ENCODE assay signal across 14 cellular contexts in the genomic region with DNA sequence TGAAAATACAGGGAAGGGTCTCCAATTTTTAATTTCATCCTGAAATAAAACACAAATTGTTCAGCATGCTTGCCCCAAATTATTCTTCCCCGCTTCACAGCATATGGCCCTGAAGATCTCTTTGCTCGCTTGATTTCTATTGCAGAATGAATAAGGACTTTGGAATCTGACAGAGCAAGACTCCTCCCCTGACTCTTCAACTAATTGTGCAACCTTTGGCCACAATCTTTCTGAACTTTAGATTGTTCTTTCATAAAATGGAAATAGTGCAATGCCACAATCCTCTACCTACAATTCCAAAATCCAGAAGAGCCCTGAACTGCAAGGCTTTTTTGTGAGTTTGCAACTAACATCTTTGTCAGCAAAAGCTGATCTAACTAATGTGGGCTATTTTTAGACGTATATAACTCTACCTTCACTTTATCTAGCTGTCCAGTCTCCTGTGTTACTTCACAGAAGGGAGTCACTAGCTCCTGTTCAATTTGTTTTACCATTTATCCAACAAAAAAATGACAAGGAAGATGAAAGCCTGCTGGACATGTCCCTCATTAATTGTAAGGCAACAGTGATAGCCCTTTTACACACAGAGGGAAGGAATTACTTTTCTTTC. TPM values are rescaled to one million over a fixed set of nuclear protein-coding genes. Genes with fewer than 3 reads are reported as not detected.
DNase-seq lines count a peak whose midpoint lies in the region; ATAC-seq and TF ChIP-seq lines count a peak whose summit lies in the region.
"Had no signal": no experiment of that assay in that cellular context is flagged by ENCODE, and none has a peak within 500 bp of the region (broad histone marks: within the 10 kb centered on the region; RNA-seq: fewer than 3 reads in every experiment).

No MANE protein-coding gene starts in this region.

- 39% methylated on average over 3 of the region's 3 CpGs for WGBS in liver

- POLR2A ChIA-PET in naive thymus-derived CD8-positive, alpha-beta T cell (lab: Charles Lee) = no interaction called here

- peaks cover 5% of the 10 kb centered on the region for H3K4me1 ChIP-seq in Karpas-422 (ENCODE audit: low read length)
- H3K4me1 ChIP-seq in liver (ENCODE audit: control insufficient read depth in 4 of 4, insufficient read depth in 4 of 4, low read length in 3 of 4) = peaks cover 0 to 14% (median 11%) of the 10 kb centered on the region in 4 donors

- no peaks in the 10 kb centered on the region for H3K9me3 Mint-ChIP-seq in naive thymus-derived CD8-positive, alpha-beta T cell
- H3K9me3 Mint-ChIP-seq: activated naive CD4-positive, alpha-beta T cell treated with anti-CD3 and anti-CD28 coated beads, Interleukin-2, amount 10 ng/mL, durations not matched to agents 7 days and 5 days; CD4-positive, alpha-beta memory T cell had no signal

- peak; percentile 25 for DNase-seq in AG09309 (ENCODE audit: low read depth)
- DNase-seq in Karpas-422 = no peak
- DNase-seq in cardiac fibroblast (ENCODE audit: low read depth in 2 of 2) = peak; percentile 75 to 78
- no peak for DNase-seq in naive thymus-derived CD8-positive, alpha-beta T cell
- DNase-seq in stimulated activated CD4-positive, alpha-beta T cell treated with anti-CD3 and anti-CD28 coated beads, Interleukin-4, amount 100 ng/mL, for 24 hours = no peak
- DNase-seq in stimulated activated naive CD8-positive, alpha-beta T cell treated with anti-CD3 and anti-CD28 coated beads, Interleukin-15, Interleukin-2, amounts not matched to agents 100 U/mL and 50 U/mL, for 24 hours = no peak
- no peak for DNase-seq in RPMI8226
- DNase-seq: activated CD4-positive, alpha-beta T cell treated with anti-CD3 and anti-CD28 coated beads, Interleukin-2, amount 50 U/mL, for 48 hours; activated naive CD4-positive, alpha-beta T cell treated with anti-CD3 and anti-CD28 coated beads, Interleukin-2, amount 10 ng/mL, durations not matched to agents 7 days and 5 days; CD4-positive, alpha-beta memory T cell; NCI-H2081 treated with DMSO at 0.1 percent for 48 hours; ovary; upper lobe of left lung had no signal

- H3K27me3 ChIP-seq in Karpas-422 (ENCODE audit: low read length) = no peaks in the 10 kb centered on the region
- no peaks in the 10 kb centered on the region for H3K27me3 ChIP-seq in liver (ENCODE audit: control insufficient read depth in 4 of 4, insufficient read depth in 4 of 4, low read length in 3 of 4)
- H3K27me3 ChIP-seq: ovary, upper lobe of left lung had no signal

- H3K4me1 Mint-ChIP-seq in naive thymus-derived CD8-positive, alpha-beta T cell = peaks cover 13 to 26% (median 19%) of the 10 kb centered on the region in 4 donors
- H3K4me1 Mint-ChIP-seq: activated naive CD4-positive, alpha-beta T cell treated with anti-CD3 and anti-CD28 coated beads, Interleukin-2, amount 10 ng/mL, durations not matched to agents 7 days and 5 days had no signal

- ATAC-seq in naive thymus-derived CD8-positive, alpha-beta T cell = no peak
- ATAC-seq in stimulated activated naive CD8-positive, alpha-beta T cell treated with anti-CD3 and anti-CD28 coated beads, Interleukin-15, Interleukin-2, amounts not matched to agents 100 U/mL and 50 U/mL, for 24 hours = no peak

- H3K36me3 Mint-ChIP-seq in naive thymus-derived CD8-positive, alpha-beta T cell = peaks cover 26 to 79% (median 55%) of the 10 kb centered on the region in 3 donors

- H3K27ac Mint-ChIP-seq in naive thymus-derived CD8-positive, alpha-beta T cell = no peak overlapping the region
- H3K27ac Mint-ChIP-seq: activated naive CD4-positive, alpha-beta T cell treated with anti-CD3 and anti-CD28 coated beads, Interleukin-2, amount 10 ng/mL, durations not matched to agents 7 days and 5 days; CD4-positive, alpha-beta memory T cell had no signal

- no peaks in the 10 kb centered on the region for H3K9me2 ChIP-seq in Karpas-422 (replicated peaks; ENCODE audit: insufficient read depth, low read length)

- TF ChIP-seq RAD21 in liver (IDR thresholded peaks at IDR 0.05) = peak; percentile 43 to 50

- H3K36me3 ChIP-seq in Karpas-422 (ENCODE audit: insufficient read depth, low read length) (peaks cover 31% of the 10 kb centered on the region), liver (ENCODE audit: control insufficient read depth in 4 of 4, insufficient read depth in 3 of 4, low read depth in 1 of 4, low read length in 3 of 4) (peaks cover 0 to 15% (median 4%) of the 10 kb centered on the region in 4 donors)
- H3K36me3 ChIP-seq: ovary had no signal

- no peaks in the 10 kb centered on the region for H3K27me3 Mint-ChIP-seq in naive thymus-derived CD8-positive, alpha-beta T cell
- H3K27me3 Mint-ChIP-seq: activated naive CD4-positive, alpha-beta T cell treated with anti-CD3 and anti-CD28 coated beads, Interleukin-2, amount 10 ng/mL, durations not matched to agents 7 days and 5 days; CD4-positive, alpha-beta memory T cell had no signal

- H3K79me2 ChIP-seq in Karpas-422 (ENCODE audit: low read length) = no peaks in the 10 kb centered on the region

- no peak overlapping the region for H3K4me3 Mint-ChIP-seq in naive thymus-derived CD8-positive, alpha-beta T cell
- H3K4me3 Mint-ChIP-seq: activated naive CD4-positive, alpha-beta T cell treated with anti-CD3 and anti-CD28 coated beads, Interleukin-2, amount 10 ng/mL, durations not matched to agents 7 days and 5 days; CD4-positive, alpha-beta memory T cell had no signal

- no peak overlapping the region for H3K4me2 ChIP-seq in Karpas-422 (ENCODE audit: low read depth, low read length, poor library complexity, severe bottlenecking)

- H3K27ac ChIP-seq in Karpas-422 (ENCODE audit: low read length) (peak overlapping the region; percentile 39; the same call in 1 of the 2 replicates), liver (ENCODE audit: low read depth in 1 of 2, low read length in 2 of 2) (peak overlapping the region; percentile 60 to 61)
- H3K27ac ChIP-seq: ovary, upper lobe of left lung had no signal

- H3K9me3 ChIP-seq in Karpas-422 (ENCODE audit: low read length) = no peaks in the 10 kb centered on the region
- H3K9me3 ChIP-seq in liver (ENCODE audit: control insufficient read depth in 4 of 4, low read length in 3 of 4) = no peaks in the 10 kb centered on the region
- H3K9me3 ChIP-seq: ovary, upper lobe of left lung had no signal

- TF ChIP-seq CTCF in AG09309 (IDR thresholded peaks at IDR 0.05; ENCODE audit: control insufficient read depth, insufficient read depth, low read depth, low read length, missing control alignments) (no peak), cardiac fibroblast (IDR thresholded peaks at IDR 0.05; ENCODE audit: low read depth, low read length) (no peak), liver (IDR thresholded peaks at IDR 0.05; ENCODE audit: low read depth, low read length, missing input control) (no peak)

- no peak overlapping the region for H3K4me3 ChIP-seq in AG09309 (ENCODE audit: control insufficient read depth, low read depth, low read length)
- H3K4me3 ChIP-seq in Karpas-422 (ENCODE audit: low read length) = no peak overlapping the region
- H3K4me3 ChIP-seq in cardiac fibroblast (replicated peaks in 1 of 2; ENCODE audit: low read depth in 2 of 2, low read length in 2 of 2) = no peak overlapping the region
- no peak overlapping the region for H3K4me3 ChIP-seq in liver (ENCODE audit: low read depth in 1 of 3, low read length in 3 of 3)
- H3K4me3 ChIP-seq: ovary, upper lobe of left lung had no signal

- no peaks in the 10 kb centered on the region for H4K20me1 ChIP-seq in Karpas-422 (ENCODE audit: insufficient read depth, low read depth, low read length)

- H3K9ac ChIP-seq in Karpas-422 (ENCODE audit: low read length) (no peak overlapping the region), liver (ENCODE audit: low read depth in 1 of 2, low read length in 2 of 2) (peak overlapping the region in 1 of 2 donors; percentile 16)

- H2AFZ ChIP-seq in Karpas-422 (ENCODE audit: low read length) = no peak overlapping the region

TF ChIP-seq in liver, 16 proteins besides CTCF, POLR2A, EP300 and RAD21 (continues in another document):
- TF ChIP-seq FOXA1 (IDR thresholded peaks at IDR 0.05) = peak; percentile 45
- TF ChIP-seq, protein P1, sequence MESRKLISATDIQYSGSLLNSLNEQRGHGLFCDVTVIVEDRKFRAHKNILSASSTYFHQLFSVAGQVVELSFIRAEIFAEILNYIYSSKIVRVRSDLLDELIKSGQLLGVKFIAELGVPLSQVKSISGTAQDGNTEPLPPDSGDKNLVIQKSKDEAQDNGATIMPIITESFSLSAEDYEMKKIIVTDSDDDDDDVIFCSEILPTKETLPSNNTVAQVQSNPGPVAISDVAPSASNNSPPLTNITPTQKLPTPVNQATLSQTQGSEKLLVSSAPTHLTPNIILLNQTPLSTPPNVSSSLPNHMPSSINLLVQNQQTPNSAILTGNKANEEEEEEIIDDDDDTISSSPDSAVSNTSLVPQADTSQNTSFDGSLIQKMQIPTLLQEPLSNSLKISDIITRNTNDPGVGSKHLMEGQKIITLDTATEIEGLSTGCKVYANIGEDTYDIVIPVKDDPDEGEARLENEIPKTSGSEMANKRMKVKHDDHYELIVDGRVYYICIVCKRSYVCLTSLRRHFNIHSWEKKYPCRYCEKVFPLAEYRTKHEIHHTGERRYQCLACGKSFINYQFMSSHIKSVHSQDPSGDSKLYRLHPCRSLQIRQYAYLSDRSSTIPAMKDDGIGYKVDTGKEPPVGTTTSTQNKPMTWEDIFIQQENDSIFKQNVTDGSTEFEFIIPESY (IDR thresholded peaks at IDR 0.05) = peak; percentile 62
- TF ChIP-seq GABPA (IDR thresholded peaks at IDR 0.05 in 1 of 2, conservative IDR thresholded peaks at IDR 0.05 in 1 of 2) = peak in 1 of 2 donors; percentile 8
- TF ChIP-seq FOXA2 (IDR thresholded peaks at IDR 0.05) = peak; percentile 43
- TF ChIP-seq NR2F2 (IDR thresholded peaks at IDR 0.05) = no peak
- TF ChIP-seq YY1 (IDR thresholded peaks at IDR 0.05) = peak; percentile 74
- TF ChIP-seq, protein P2, sequence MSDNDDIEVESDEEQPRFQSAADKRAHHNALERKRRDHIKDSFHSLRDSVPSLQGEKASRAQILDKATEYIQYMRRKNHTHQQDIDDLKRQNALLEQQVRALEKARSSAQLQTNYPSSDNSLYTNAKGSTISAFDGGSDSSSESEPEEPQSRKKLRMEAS (IDR thresholded peaks at IDR 0.05) = peak; percentile 77
- TF ChIP-seq TAF1 (conservative IDR thresholded peaks at IDR 0.05) = no peak
- TF ChIP-seq HNF4A (conservative IDR thresholded peaks at IDR 0.05) = peak; percentile 98 to 99
- no peak for TF ChIP-seq EGR1 (IDR thresholded peaks at IDR 0.05; ENCODE audit: low read depth in 2 of 2)
- TF ChIP-seq HNF4G (IDR thresholded peaks at IDR 0.05) = peak; percentile 94

RNA-seq across cellular contexts. Expression of a gene that starts 13.4 kb away (rescaled TPM):
- 11.8 and 17.3 TPM in 2 replicates for total RNA-seq in Karpas-422 (2014; rRNA removed; shearing (Covaris generic); ENCODE audit: low replicate concordance)
- total RNA-seq in liver = 1 to 10 TPM; 3.3 to 3.9 TPM
- 1 to 10 TPM; 1.3 to 1.4 TPM for polyA plus RNA-seq in liver
- 10 to 100 TPM; 20.2 to 20.8 TPM for total RNA-seq in naive thymus-derived CD8-positive, alpha-beta T cell
- polyA plus RNA-seq in naive thymus-derived CD8-positive, alpha-beta T cell = 10 to 100 TPM in 1 of 3 donors, 1 to 10 TPM in 2; 5.0 to 10.1 (median 6.4) TPM

RNA-seq across cellular contexts. Expression of a gene that starts 28.5 kb away (rescaled TPM):
- 19.0 and 27.7 TPM in 2 replicates for total RNA-seq in Karpas-422 (2014; rRNA removed; shearing (Covaris generic); ENCODE audit: low replicate concordance)
- 1 to 10 TPM in 1 of 2 donors, under 1 TPM in 1; 0.59 to 2.7 TPM for total RNA-seq in liver
- 1 to 10 TPM in 1 of 2 donors, under 1 TPM in 1; 0.54 to 1.1 TPM for polyA plus RNA-seq in liver
- total RNA-seq in naive thymus-derived CD8-positive, alpha-beta T cell = under 1 TPM; 0.41 to 0.49 TPM
- polyA plus RNA-seq in naive thymus-derived CD8-positive, alpha-beta T cell = not detected

Comparison
In these comparisons a context has a peak if more than half of its experiments do, and no peak if none do; other contexts are left out.
1. DNase-seq: peak in AG09309 (single experiment) and cardiac fibroblast (2 of 2); none in Karpas-422 (single experiment), naive thymus-derived CD8-positive, alpha-beta T cell (0 of 10), stimulated activated CD4-positive, alpha-beta T cell treated with anti-CD3 and anti-CD28 coated beads, Interleukin-4, amount 100 ng/mL, for 24 hours (single experiment), stimulated activated naive CD8-positive, alpha-beta T cell treated with anti-CD3 and anti-CD28 coated beads, Interleukin-15, Interleukin-2, amounts not matched to agents 100 U/mL and 50 U/mL, for 24 hours (single experiment) and RPMI8226 (single experiment).